ENCODE assay signal across 8 cellular contexts in genomic region chr6:86937219-86938079, GRCh38. TPM values are rescaled to one million over a fixed set of nuclear protein-coding genes. Genes with fewer than 3 reads are reported as not detected.
DNase-seq lines count a peak whose midpoint lies in the region; ATAC-seq and TF ChIP-seq lines count a peak whose summit lies in the region.

Gene HTR1E, plus strand, starts transcription at chr6:86937528. Its CDS starts 77,807 bp downstream, at chr6:87015335.

- H4K91ac ChIP-seq in neuronal stem cell (ENCODE audit: low read depth, low read length, poor library complexity): peak within 1 kb of the TSS; percentile 5

- no CpG with 5 or more reads among the region's 55 CpGs for WGBS in neuronal stem cell (ENCODE audit: extremely low coverage in 2 of 2, insufficient read length in 2 of 2, insufficient replicate concordance in 1 of 2), 2 donors

- H3K27me3 ChIP-seq in SJSA1 (replicated peaks) (peaks cover 30% of the 10 kb centered on the region), neuronal stem cell (ENCODE audit: control insufficient read depth in 3 of 3, insufficient read depth in 3 of 3, low read depth in 1 of 3, low read length in 3 of 3) (peaks cover 0 to 49% (median 23%) of the 10 kb centered on the region in 3 experiments)

- H3K4me3 ChIP-seq in SJSA1 (no peak within 1 kb of the TSS), fibroblast of mammary gland (ENCODE audit: control insufficient read depth, low read depth, low read length) (no peak within 1 kb of the TSS), neuronal stem cell (ENCODE audit: low read length in 2 of 2) (peak within 1 kb of the TSS in 1 of 2 donors; percentile 77)

- no peak within 1 kb of the TSS for H3K14ac ChIP-seq in neuronal stem cell (ENCODE audit: low read length)

- TF ChIP-seq CTCF in C4-2B (conservative IDR thresholded peaks at IDR 0.05) (peak; percentile 30), fibroblast of mammary gland (conservative IDR thresholded peaks at IDR 0.05; ENCODE audit: control insufficient read depth, insufficient read depth, low read depth, low read length) (peak; percentile 48)

- ATAC-seq in GM18909 (IDR thresholded peaks at IDR 0.05; ENCODE audit: poor library complexity, unreplicated experiment): peak; percentile 76

- peak within 1 kb of the TSS; percentile 17 for H2BK120ac ChIP-seq in neuronal stem cell (ENCODE audit: low read depth, low read length)

- H3K9me3 ChIP-seq in SJSA1 (replicated peaks) (no peaks in the 10 kb centered on the region), neuronal stem cell (replicated peaks in 1 of 2; ENCODE audit: control insufficient read depth in 2 of 2, insufficient read depth in 1 of 2, low read depth in 1 of 2, low read length in 2 of 2) (no peaks in the 10 kb centered on the region)

- H3K9ac ChIP-seq in neuronal stem cell (ENCODE audit: low read depth, low read length, poor library complexity): peak within 1 kb of the TSS; percentile 71

- H2BK5ac ChIP-seq in neuronal stem cell (ENCODE audit: low read length): no peak within 1 kb of the TSS

- peak within 1 kb of the TSS; percentile 81 for H2AFZ ChIP-seq in neuronal stem cell (ENCODE audit: low read length)

- peak within 1 kb of the TSS; percentile 58 for H3K23ac ChIP-seq in neuronal stem cell (ENCODE audit: low read depth, low read length, poor library complexity)

- peak within 1 kb of the TSS; percentile 78 for H3K18ac ChIP-seq in neuronal stem cell (ENCODE audit: low read length)

- no peaks in the 10 kb centered on the region for H3K79me1 ChIP-seq in neuronal stem cell (ENCODE audit: low read depth, low read length)

- H4K8ac ChIP-seq in neuronal stem cell (ENCODE audit: low read depth, low read length): no peak within 1 kb of the TSS

- H3K36me3 ChIP-seq in SJSA1 (no peaks in the 10 kb centered on the region), neuronal stem cell (replicated peaks in 1 of 2; ENCODE audit: control insufficient read depth in 2 of 2, insufficient read depth in 2 of 2, low read length in 2 of 2) (no peaks in the 10 kb centered on the region)

- no peak within 1 kb of the TSS for H2AK5ac ChIP-seq in neuronal stem cell (ENCODE audit: low read depth, low read length)

- H2BK15ac ChIP-seq in neuronal stem cell (ENCODE audit: low read length): no peak within 1 kb of the TSS

- DNase-seq in HT1080 (ENCODE audit: low read depth) (peak; percentile 28), SJSA1 (ENCODE audit: low read depth in 1 of 2, low spot score in 2 of 2) (peak; percentile 31 to 44), fibroblast of mammary gland (ENCODE audit: low read depth) (peak; percentile 17), neuronal stem cell (ENCODE audit: low spot score) (peak; percentile 73), KG1 (lab: John Stamatoyannopoulos, UW) (no peak), NCI-H345 (lab: John Stamatoyannopoulos, UW) (no peak)

- peak within 1 kb of the TSS; percentile 100 for H3K4me2 ChIP-seq in neuronal stem cell (ENCODE audit: insufficient read depth, low read length, poor library complexity, severe bottlenecking)

- H3K4ac ChIP-seq in neuronal stem cell (ENCODE audit: low read length): no peak within 1 kb of the TSS

- no peak within 1 kb of the TSS for H2BK12ac ChIP-seq in neuronal stem cell (ENCODE audit: low read length)

- H3K27ac ChIP-seq in C4-2B (no peak within 1 kb of the TSS), SJSA1 (no peak within 1 kb of the TSS), neuronal stem cell (replicated peaks; ENCODE audit: low read length) (no peak within 1 kb of the TSS)

- no peaks in the 10 kb centered on the region for H3K4me1 ChIP-seq in SJSA1 (replicated peaks)
- H3K4me1 ChIP-seq in neuronal stem cell (ENCODE audit: control insufficient read depth in 2 of 2, insufficient read depth in 1 of 2, low read depth in 1 of 2, low read length in 2 of 2): peaks cover 0 to 7% of the 10 kb centered on the region in 2 donors

RNA-seq across cellular contexts. Expression of gene HTR1E, which starts in this region (rescaled TPM):
- total RNA-seq in HT1080 (2014; rRNA removed; shearing (Covaris generic)): not detected in 2 replicates
- not detected in 2 replicates for polyA plus RNA-seq in HT1080 (2015; cell fraction: cytosol; rRNA removed)
- polyA plus RNA-seq in HT1080 (2015; cell fraction: nucleus; rRNA removed): not detected in 2 replicates
- total RNA-seq in SJSA1 (2014; rRNA removed; shearing (Covaris generic)): not detected in 2 replicates
- polyA plus RNA-seq in neuronal stem cell (2013, experiment 1 of 2): 0.04 TPM
- 0.04 TPM for polyA plus RNA-seq in neuronal stem cell (2013, experiment 2 of 2)

Comparison
In these comparisons a context has a peak if more than half of its experiments do, and no peak if none do; other contexts are left out.
1. Peak in DNase-seq in HT1080; RNA of the gene not detected or under 1 TPM.
2. Peak in DNase-seq in SJSA1; RNA of the gene not detected or under 1 TPM.
3. DNase-seq: peak in fibroblast of mammary gland (single experiment) and neuronal stem cell (single experiment); none in KG1 (single experiment) and NCI-H345 (single experiment).